ENCODE assay signal across 9 cellular contexts in genomic region chr1:111204211-111204883, GRCh38. TPM values are rescaled to one million over a fixed set of nuclear protein-coding genes. Genes with fewer than 3 reads are reported as not detected.
DNase-seq lines count a peak whose midpoint lies in the region; FAIRE-seq and TF ChIP-seq lines count a peak whose summit lies in the region.
"Had no signal": no experiment of that assay in that cellular context is flagged by ENCODE, and none has a peak within 500 bp of the region (broad histone marks: within the 10 kb centered on the region; RNA-seq: fewer than 3 reads in every experiment).

No MANE protein-coding gene starts in this region.

- no peak overlapping the region for H3K23ac ChIP-seq in H9 (ENCODE audit: insufficient read length, low read depth, low read length)

- H2BK20ac ChIP-seq in H9 (ENCODE audit: low read depth, low read length, poor library complexity, severe bottlenecking), result no peak overlapping the region

- H4K20me1 ChIP-seq in H9 (ENCODE audit: control insufficient read depth, insufficient read depth, insufficient read length), result no peaks in the 10 kb centered on the region

- TF ChIP-seq CTCF in H9 (conservative IDR thresholded peaks at IDR 0.05), result no peak
- TF ChIP-seq CTCF in fibroblast of the aortic adventitia (IDR thresholded peaks at IDR 0.05; ENCODE audit: insufficient read depth, low read length), result no peak

- H3K9me3 Mint-ChIP-seq in H9, result peaks cover 0 to 2% of the 10 kb centered on the region in 2 experiments; a peak in 1 of 5 replicates

- peak overlapping the region; percentile 11 for H3K18ac ChIP-seq in H9 (ENCODE audit: insufficient read length, low read depth, low read length)

- H3K4me3 Mint-ChIP-seq in H9, result peak overlapping the region in 1 of 2 experiments; percentile 69; a peak in 3 of 5 replicates

- H3K4ac ChIP-seq in H9 (ENCODE audit: low read depth, low read length), result no peak overlapping the region

- H2AFZ ChIP-seq in H9 (ENCODE audit: low read length), result no peak overlapping the region

- no peak overlapping the region for H2BK15ac ChIP-seq in H9 (ENCODE audit: low read depth, low read length)

- peak overlapping the region; percentile 25 for H3K14ac ChIP-seq in H9 (ENCODE audit: insufficient read depth, low read length)

- H3K4me1 ChIP-seq in H9 (ENCODE audit: insufficient read depth, low read length), result no peaks in the 10 kb centered on the region

- H3K36me3 Mint-ChIP-seq in H9 (ENCODE audit: insufficient read depth in 1 of 3, low read depth in 3 of 3), result peaks cover 0 to 2% (median 0%) of the 10 kb centered on the region in 3 experiments; a peak in 1 of 7 replicates

- DNase-seq in GM12891 (ENCODE audit: insufficient read length, low spot score) (peak; percentile 69), H9 (no peak), NCI-H146 (lab: John Stamatoyannopoulos, UW) (peak; percentile 73), fibroblast of the aortic adventitia (ENCODE audit: low read depth) (no peak), retina (peak; percentile 42), KG1 (lab: John Stamatoyannopoulos, UW) (no peak), NCI-H1048 (lab: John Stamatoyannopoulos, UW) (no peak)
- DNase-seq in activated T-cell treated with anti-CD3 and anti-CD28 coated beads, Interleukin-2, amount 50 U/mL, for 1 hour, result peak; percentile 81

- H3K9ac ChIP-seq in H9 (ENCODE audit: extremely low read depth, insufficient read length, low read length), result no peak overlapping the region

- H2BK12ac ChIP-seq in H9 (ENCODE audit: insufficient read length, low read depth, low read length), result no peak overlapping the region

- H3T11ph ChIP-seq in H9 (ENCODE audit: low read length), result no peak overlapping the region

- TF ChIP-seq POLR2A in GM12891 (IDR thresholded peaks at IDR 0.05; ENCODE audit: low read depth, low read length), result no peak; the same call in none of the 2 replicates

- peak overlapping the region; percentile 65 for H3K4me3 ChIP-seq in fibroblast of the aortic adventitia (ENCODE audit: low read depth, low read length)

- H2BK120ac ChIP-seq in H9 (ENCODE audit: low read depth, low read length, poor library complexity, severe bottlenecking), result no peak overlapping the region

- H3K23me2 ChIP-seq in H9 (ENCODE audit: insufficient read length, low read depth, low read length, poor library complexity, severe bottlenecking), result no peaks in the 10 kb centered on the region

- H3K27ac ChIP-seq in H9 (ENCODE audit: insufficient read length, low read depth, low read length), result no peak overlapping the region

- no peak overlapping the region for H4K91ac ChIP-seq in H9 (ENCODE audit: insufficient read length, low read depth, low read length)

- peak overlapping the region in 2 of 3 experiments; percentile 23 to 82; a peak in 2 of 7 replicates for H3K27ac Mint-ChIP-seq in H9

- no peak overlapping the region for H4K8ac ChIP-seq in H9 (replicated peaks; ENCODE audit: insufficient read length, low read depth, low read length)

- H2BK5ac ChIP-seq in H9 (ENCODE audit: insufficient read length, low read length), result no peak overlapping the region

- peaks cover 7 to 15% of the 10 kb centered on the region in 2 experiments for H3K4me1 Mint-ChIP-seq in H9

- no peak for FAIRE-seq in GM12891 (lab: Jason Lieb, UNC)
- FAIRE-seq: colon had no signal

- no peaks in the 10 kb centered on the region for H3K79me2 ChIP-seq in H9 (ENCODE audit: insufficient read depth, low read length)

- no peak overlapping the region for H3K4me2 ChIP-seq in H9 (ENCODE audit: insufficient read depth, insufficient read length, low read length)

- H4K5ac ChIP-seq in H9 (ENCODE audit: insufficient read length, low read depth, low read length), result no peak overlapping the region

- no peaks in the 10 kb centered on the region for H3K79me1 ChIP-seq in H9 (ENCODE audit: insufficient read depth, low read depth, low read length, poor library complexity, severe bottlenecking)

- WGBS in H9 (ENCODE audit: extremely low coverage, insufficient read length, low lambda C conversion rate), result no CpG with 5 or more reads among the region's 58 CpGs

- peaks cover 13% of the 10 kb centered on the region for H3K27me3 Mint-ChIP-seq in H9 (ENCODE audit: low read depth)

- H3K56ac ChIP-seq in H9 (ENCODE audit: insufficient read length, low read depth, low read length), result no peak overlapping the region

- H3K27me3 ChIP-seq in H9 (ENCODE audit: insufficient read depth, low read length), result no peaks in the 10 kb centered on the region

- H2AK5ac ChIP-seq in H9 (ENCODE audit: insufficient read length, low read length), result no peak overlapping the region

- H3K9me3 ChIP-seq in H9 (ENCODE audit: control insufficient read depth, low read depth, low read length), result no peaks in the 10 kb centered on the region

TF ChIP-seq in GM12891, 5 proteins besides CTCF, POLR2A, EP300 and RAD21:
- no peak for TF ChIP-seq PAX5 (IDR thresholded peaks at IDR 0.05; ENCODE audit: insufficient read depth, low read length, severe bottlenecking)
- peak; percentile 70; the same call in 1 of the 2 replicates for TF ChIP-seq TAF1 (IDR thresholded peaks at IDR 0.05; ENCODE audit: low read depth, low read length)
- no peak for TF ChIP-seq SPI1 (IDR thresholded peaks at IDR 0.05; ENCODE audit: low read depth, low read length)
- peak; percentile 27; the same call in 1 of the 2 replicates for TF ChIP-seq POU2F2 (IDR thresholded peaks at IDR 0.05; ENCODE audit: low read depth, low read length)
- TF ChIP-seq POLR2AphosphoS5 (IDR thresholded peaks at IDR 0.05; ENCODE audit: low read depth, low read length), result peak; percentile 28; the same call in 1 of the 2 replicates

RNA-seq across cellular contexts. Expression of gene DENND2D, which starts 3.9 kb away (rescaled TPM):
- 33.0 TPM for polyA plus RNA-seq in GM12891 (2012; ENCODE audit: low read depth, missing spikeins)
- total RNA-seq in H9 (2021) (0.11 and 0.29 TPM in 2 replicates), fibroblast of the aortic adventitia (ENCODE audit: low replicate concordance) (2.9 and 3.0 TPM in 2 replicates)

RNA-seq across cellular contexts. Expression of gene CHI3L2, which starts 23.2 kb away (rescaled TPM):
- 273 TPM for polyA plus RNA-seq in GM12891 (2012; ENCODE audit: low read depth, missing spikeins)
- not detected in 2 replicates for total RNA-seq in H9 (2021)
- total RNA-seq in fibroblast of the aortic adventitia (ENCODE audit: low replicate concordance), result 6.2 and 10.5 TPM in 2 replicates

Comparison
In these comparisons a context has a peak if more than half of its experiments do, and no peak if none do; other contexts are left out.
1. DNase-seq: peak in GM12891 (single experiment), NCI-H146 (single experiment), activated T-cell treated with anti-CD3 and anti-CD28 coated beads, Interleukin-2, amount 50 U/mL, for 1 hour (single experiment) and retina (single experiment); none in H9 (single experiment), fibroblast of the aortic adventitia (single experiment), KG1 (single experiment) and NCI-H1048 (single experiment).